In the genomic region with DNA sequence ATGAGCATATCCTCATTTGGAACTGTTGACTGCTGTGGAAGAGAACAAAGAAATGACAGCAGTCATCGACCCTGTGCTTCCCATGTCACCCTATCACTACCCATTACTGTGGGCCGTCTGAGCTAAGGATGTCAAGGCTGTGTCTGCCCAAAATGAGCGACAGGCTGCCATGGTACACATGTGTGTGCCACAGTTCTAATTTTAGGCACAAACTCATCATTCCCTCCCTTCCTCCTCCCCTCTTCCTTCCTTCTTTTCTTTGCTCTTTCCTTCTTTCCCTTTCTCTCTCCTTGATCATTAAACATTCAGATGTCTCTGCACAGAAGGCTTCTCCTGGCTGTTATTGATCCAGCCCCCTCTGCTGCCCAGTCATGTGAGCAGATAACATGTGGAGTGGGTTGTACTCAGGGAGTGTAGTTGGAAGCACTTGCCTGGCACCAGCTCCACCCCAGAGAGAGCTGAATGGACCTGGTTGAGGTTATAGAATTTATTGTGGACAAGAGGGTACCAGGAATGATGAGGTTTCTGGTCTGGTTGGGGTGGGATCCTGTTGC, we compare ENCODE assay signal across 15 cellular contexts. TPM values are rescaled to one million over a fixed set of nuclear protein-coding genes. Genes with fewer than 3 reads are reported as not detected.
"Had no signal": no experiment of that assay in that cellular context is flagged by ENCODE, and none has a peak within 500 bp of the region (broad histone marks: within the 10 kb centered on the region; RNA-seq: fewer than 3 reads in every experiment).

No MANE protein-coding gene starts in this region.

- H3K27ac ChIP-seq: hepatocyte, upper lobe of right lung had no signal

- DNase-seq: activated B cell treated with CpG ODN at 0.5 μM for 24 hours; activated CD8-positive, alpha-beta memory T cell treated with anti-CD3 and anti-CD28 coated beads, Interleukin-2, amount 50 U/mL, for 48 hours; activated naive CD4-positive, alpha-beta T cell treated with Interleukin-2 at 50 U/mL for 16 hours; effector CD4-positive, alpha-beta T cell; stimulated activated CD4-positive, alpha-beta T cell treated with anti-CD3 and anti-CD28 coated beads, Interleukin-12 subunit alpha, Interleukin-12 subunit beta, amount 100 ng/mL, for 4 hours; stimulated activated CD4-positive, alpha-beta T cell treated with anti-CD3 and anti-CD28 coated beads, Interleukin-4, amount 100 ng/mL, for 4 hours; T1000 had no signal

- H3K27ac Mint-ChIP-seq: activated B cell treated with CpG ODN at 0.5 μM for 24 hours; activated CD4-positive, alpha-beta T cell treated with anti-CD3 and anti-CD28 coated beads for 36 hours; dendritic cell treated with granulocyte-macrophage colony-stimulating factor and Interleukin-4, amounts not matched to agents 40 ng/mL and 50 ng/mL, for 4 days had no signal

- H3K4me3 ChIP-seq: hepatocyte, upper lobe of right lung had no signal

- H3K9me3 ChIP-seq: upper lobe of right lung had no signal

- H3K4me3 Mint-ChIP-seq: activated B cell treated with CpG ODN at 0.5 μM for 24 hours; activated CD4-positive, alpha-beta T cell treated with anti-CD3 and anti-CD28 coated beads for 36 hours; dendritic cell treated with granulocyte-macrophage colony-stimulating factor and Interleukin-4, amounts not matched to agents 40 ng/mL and 50 ng/mL, for 4 days had no signal

- ATAC-seq: activated CD4-positive, alpha-beta T cell treated with anti-CD3 and anti-CD28 coated beads for 36 hours; SK-N-SH treated with all-trans-retinoic acid at 6 μM for 48 hours; stimulated activated naive CD8-positive, alpha-beta T cell treated with anti-CD3 and anti-CD28 coated beads, Interleukin-15, Interleukin-2, amounts not matched to agents 100 U/mL and 50 U/mL, for 24 hours had no signal

- H3K36me3 ChIP-seq: upper lobe of right lung had no signal

- H3K9me3 Mint-ChIP-seq: activated B cell treated with CpG ODN at 0.5 μM for 24 hours; dendritic cell treated with granulocyte-macrophage colony-stimulating factor and Interleukin-4, amounts not matched to agents 40 ng/mL and 50 ng/mL, for 4 days had no signal

RNA-seq across cellular contexts. Expression of a gene that starts 6.3 kb away (rescaled TPM):
- total RNA-seq: osteoblast; T-helper 1 cell treated with Interleukin-12 subunit alpha and Interleukin-12 subunit beta and Interleukin-4 antibody, amounts not matched to agents 30 ng/mL and 1 ng/mL, for 36 hours had no signal
